Comparison of ENCODE assay signal across 25 cellular contexts in genomic region chr17:82983510-82984248, GRCh38.
DNase-seq lines count a peak whose midpoint lies in the region; ATAC-seq, FAIRE-seq and TF ChIP-seq lines count a peak whose summit lies in the region.
"Had no signal": no experiment of that assay in that cellular context is flagged by ENCODE, and none has a peak within 500 bp of the region (broad histone marks: within the 10 kb centered on the region; RNA-seq: fewer than 3 reads in every experiment).

No MANE protein-coding gene starts in this region.

- no peak for FAIRE-seq in K562 (lab: Jason Lieb, UNC)

- H3K9me1 ChIP-seq in K562 (ENCODE audit: control insufficient read depth, insufficient read depth, low read length), result no peaks in the 10 kb centered on the region

- H2BK120ac ChIP-seq in mesendoderm (ENCODE audit: low read depth, low read length), result no peak overlapping the region

- H2BK15ac ChIP-seq in mesendoderm (replicated peaks; ENCODE audit: low read depth), result no peak overlapping the region

- no peak overlapping the region for H3K56ac ChIP-seq in mesendoderm (ENCODE audit: low read length)

- in situ Hi-C loops in K562 (cut with MboI), result no loop called here

- H3K79me1 ChIP-seq in mesendoderm (ENCODE audit: low read length), result no peaks in the 10 kb centered on the region

- POLR2A ChIA-PET in K562 (lab: Yijun Ruan, JAX), result no interaction called here

- TF ChIP-seq RAD21 in K562 (CRISPR knock-in tag; conservative IDR thresholded peaks at IDR 0.05 in 1 of 2, IDR thresholded peaks at IDR 0.05 in 1 of 2), result no peak

- H3K4me1 Mint-ChIP-seq in activated naive CD4-positive, alpha-beta T cell treated with anti-CD3 and anti-CD28 coated beads, Interleukin-2, amount 50 U/mL, for 24 hours, result peaks cover 57% of the 10 kb centered on the region

- H3K9me3 Mint-ChIP-seq in activated naive CD4-positive, alpha-beta T cell treated with anti-CD3 and anti-CD28 coated beads, Interleukin-2, amount 50 U/mL, for 24 hours, result no peaks in the 10 kb centered on the region
- H3K9me3 Mint-ChIP-seq: activated T-cell treated with anti-CD3 and anti-CD28 coated beads, Interleukin-2, amount 50 U/mL, for 24 hours; T-cell had no signal

- H3K79me2 ChIP-seq in K562 (ENCODE audit: control insufficient read depth, insufficient read depth, low read length) (no peaks in the 10 kb centered on the region), mesendoderm (ENCODE audit: control insufficient read depth, insufficient read depth, low read length) (no peaks in the 10 kb centered on the region)

- H4K20me1 ChIP-seq in K562 (replicated peaks; ENCODE audit: control insufficient read depth, insufficient read depth, low read length), result no peaks in the 10 kb centered on the region
- H4K20me1 ChIP-seq: BLaER1 treated with 17β-estradiol and CSF1 and Interleukin-3, amounts not matched to agents 10 nM and 100 nM had no signal

- H4K5ac ChIP-seq in mesendoderm (ENCODE audit: low read length), result no peak overlapping the region

- no peak for TF ChIP-seq EP300 in K562 (IDR thresholded peaks at IDR 0.05; ENCODE audit: low read length)

- H3K4me3 ChIP-seq in K562 (no peak overlapping the region), mesendoderm (ENCODE audit: low read length) (no peak overlapping the region)
- H3K4me3 ChIP-seq: BLaER1 treated with 17β-estradiol and CSF1 and Interleukin-3, amounts not matched to agents 10 nM and 100 nM; SJSA1 had no signal

- no peak overlapping the region for H3K4me3 Mint-ChIP-seq in activated naive CD4-positive, alpha-beta T cell treated with anti-CD3 and anti-CD28 coated beads, Interleukin-2, amount 50 U/mL, for 24 hours
- H3K4me3 Mint-ChIP-seq: activated T-cell treated with anti-CD3 and anti-CD28 coated beads, Interleukin-2, amount 50 U/mL, for 24 hours; T-cell had no signal

- peaks cover 4% of the 10 kb centered on the region; the same call in 1 of the 2 replicates for H3K9me3 ChIP-seq in K562 (replicated peaks; ENCODE audit: control insufficient read depth, insufficient read depth, low read depth, low read length)
- H3K9me3 ChIP-seq: SJSA1 had no signal

- H3K27me3 ChIP-seq in K562 (ENCODE audit: control insufficient read depth in 2 of 2, insufficient read depth in 2 of 2, low read length in 2 of 2) (no peaks in the 10 kb centered on the region), mesendoderm (ENCODE audit: insufficient read depth, low read length, poor library complexity) (no peaks in the 10 kb centered on the region)
- H3K27me3 ChIP-seq: SJSA1 had no signal

- no peak overlapping the region for H3K4ac ChIP-seq in mesendoderm (ENCODE audit: low read depth, low read length)

- H4K8ac ChIP-seq in mesendoderm (ENCODE audit: low read depth, low read length), result no peak overlapping the region

- H3K4me1 ChIP-seq in K562 (replicated peaks in 1 of 2; ENCODE audit: control insufficient read depth in 2 of 2, insufficient read depth in 2 of 2, low read length in 2 of 2) (peaks cover 0 to 6% of the 10 kb centered on the region in 2 experiments; a peak in 1 of 5 replicates), mesendoderm (ENCODE audit: control insufficient read depth, low read depth, low read length) (no peaks in the 10 kb centered on the region)

- H3K27me3 Mint-ChIP-seq in activated naive CD4-positive, alpha-beta T cell treated with anti-CD3 and anti-CD28 coated beads, Interleukin-2, amount 50 U/mL, for 24 hours, result no peaks in the 10 kb centered on the region
- H3K27me3 Mint-ChIP-seq: activated T-cell treated with anti-CD3 and anti-CD28 coated beads, Interleukin-2, amount 50 U/mL, for 24 hours; T-cell had no signal

- no peak overlapping the region for H3K18ac ChIP-seq in mesendoderm (ENCODE audit: low read length)

- DNase-seq in activated naive CD4-positive, alpha-beta T cell treated with Interleukin-2 at 50 U/mL for 16 hours, result no peak
- DNase-seq in K562 (ENCODE audit: extremely low read depth in 1 of 4, low spot score in 3 of 4) (no peak), mesendoderm (peak; percentile 11), A172 (ENCODE audit: low spot score) (no peak), HuH-7 (ENCODE audit: low spot score) (no peak), ureter (ENCODE audit: low spot score) (no peak), NCI-H2029 (lab: John Stamatoyannopoulos, UW) (no peak)
- DNase-seq: ACHN; activated CD4-positive, CD25-positive, alpha-beta regulatory T cell treated with anti-CD3 and anti-CD28 coated beads, Interleukin-2, amount 50 U/mL, for 72 hours; activated T-cell treated with anti-CD3 and anti-CD28 coated beads, Interleukin-2, amount 50 U/mL, for 24 hours; amygdala; Calu3; effector CD4-positive, alpha-beta T cell; NCI-H1436; NCI-H2107; NCI-H446; NCI-H82; stimulated activated CD4-positive, alpha-beta T cell treated with anti-CD3 and anti-CD28 coated beads, Interleukin-4, amount 100 ng/mL, for 4 hours; stimulated activated naive CD4-positive, alpha-beta T cell; T-cell had no signal

- H3K4me2 ChIP-seq in K562 (ENCODE audit: insufficient read depth, low read length), result no peak overlapping the region
- no peak overlapping the region for H3K4me2 ChIP-seq in mesendoderm (ENCODE audit: low read length)

- peak overlapping the region; percentile 67 for H3K27ac Mint-ChIP-seq in activated naive CD4-positive, alpha-beta T cell treated with anti-CD3 and anti-CD28 coated beads, Interleukin-2, amount 50 U/mL, for 24 hours
- H3K27ac Mint-ChIP-seq: activated T-cell treated with anti-CD3 and anti-CD28 coated beads, Interleukin-2, amount 50 U/mL, for 24 hours had no signal

- TF ChIP-seq POLR2A in K562 (conservative IDR thresholded peaks at IDR 0.05), result no peak

- peaks cover 2% of the 10 kb centered on the region for H3K36me3 Mint-ChIP-seq in activated naive CD4-positive, alpha-beta T cell treated with anti-CD3 and anti-CD28 coated beads, Interleukin-2, amount 50 U/mL, for 24 hours

- no peak overlapping the region for H3K23ac ChIP-seq in mesendoderm (ENCODE audit: low read length)

- H3K9ac ChIP-seq in K562 (ENCODE audit: insufficient read depth in 1 of 2, low read depth in 2 of 2, low read length in 2 of 2) (no peak overlapping the region), mesendoderm (ENCODE audit: low read length) (no peak overlapping the region)

- intact Hi-C loops in K562 (cut with micrococcal nuclease), result no loop called here

- no peak overlapping the region for H2BK5ac ChIP-seq in mesendoderm (ENCODE audit: low read length)

- WGBS in K562 (ENCODE audit: insufficient coverage, low coverage, missing lambda C conversion rate), result 85% methylated on average over 16 of the region's 27 CpGs
- no CpG with 5 or more reads among the region's 27 CpGs for WGBS in mesendoderm (ENCODE audit: extremely low coverage, insufficient coverage, low lambda C conversion rate)

- no peak overlapping the region for H2AK5ac ChIP-seq in mesendoderm (ENCODE audit: low read length)

- H3K36me3 ChIP-seq in K562 (ENCODE audit: control insufficient read depth, insufficient read depth, low read length) (no peaks in the 10 kb centered on the region), mesendoderm (ENCODE audit: control insufficient read depth, insufficient read depth, low read length) (no peaks in the 10 kb centered on the region)

- H2AFZ ChIP-seq in K562 (ENCODE audit: low read depth, low read length), result no peak overlapping the region

- TF ChIP-seq CTCF in K562 (IDR thresholded peaks at IDR 0.05 in 2 of 3, conservative IDR thresholded peaks at IDR 0.05 in 1 of 3; ENCODE audit: insufficient read depth in 2 of 3, low read depth in 1 of 3, low read length in 3 of 3), result no peak

- ATAC-seq in K562, result no peak
- ATAC-seq: sciatic nerve, T-cell had no signal

- BruUV-seq in K562 (replicated peaks; lab: Mats Ljungman, UMichigan), result no TSS peak

- H3K27ac ChIP-seq in K562 (ENCODE audit: extremely low read depth, low read depth, low read length) (no peak overlapping the region), mesendoderm (ENCODE audit: low read depth, low read length) (no peak overlapping the region)
- H3K27ac ChIP-seq: epithelial cell of prostate, SJSA1 had no signal

- CTCF ChIA-PET in K562 (lab: Yijun Ruan, JAX; ENCODE audit: low intra/inter-chr PET ratio), result no interaction called here

TF ChIP-seq in K562, 482 proteins besides CTCF, POLR2A, EP300 and RAD21:
- TF ChIP-seq GATA2 (CRISPR knock-in tag; IDR thresholded peaks at IDR 0.05) (no peak), HDAC8 (tag; IDR thresholded peaks at IDR 0.05) (no peak), PHTF2 (CRISPR knock-in tag; IDR thresholded peaks at IDR 0.05) (no peak), ZNF23 (CRISPR knock-in tag; IDR thresholded peaks at IDR 0.05) (no peak), ZBTB9 (CRISPR knock-in tag; IDR thresholded peaks at IDR 0.05) (peak; percentile 97)
